In the genomic region with DNA sequence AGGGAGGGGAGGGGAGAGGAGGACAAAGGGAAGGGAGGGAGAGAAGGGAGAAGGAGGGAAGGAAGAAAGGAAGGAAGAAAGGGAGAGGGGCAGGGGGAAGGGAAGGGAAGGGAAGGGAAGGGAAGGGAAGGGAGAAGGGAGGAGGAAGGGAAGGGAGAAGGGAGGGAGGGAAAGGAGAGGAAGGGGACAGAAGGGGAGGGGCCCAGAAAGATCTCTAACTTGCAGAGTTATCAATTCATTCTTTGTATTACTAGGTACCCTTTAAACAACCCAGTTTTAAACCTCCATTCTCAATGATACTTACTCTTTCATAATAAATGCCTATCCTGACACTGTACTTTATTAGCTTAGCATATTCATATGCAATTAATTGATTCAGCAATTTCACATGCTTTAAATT, we compare ENCODE assay signal across 27 cellular contexts.
A peak's percentile ranks its signal among the peaks of the same experiment; 100 is the strongest.
DNase-seq lines count a peak whose midpoint lies in the region; ATAC-seq, FAIRE-seq and TF ChIP-seq lines count a peak whose summit lies in the region.
"Had no signal": no experiment of that assay in that cellular context is flagged by ENCODE, and none has a peak within 500 bp of the region (broad histone marks: within the 10 kb centered on the region; RNA-seq: fewer than 3 reads in every experiment).

No MANE protein-coding gene starts in this region.

- in situ Hi-C loops in GM23248 (cut with MboI): no loop called here

- no peak overlapping the region for H2AFZ ChIP-seq in GM23248
- H2AFZ ChIP-seq: PC-9 had no signal

- no peaks in the 10 kb centered on the region for H3K27me3 ChIP-seq in CD4-positive, alpha-beta memory T cell (ENCODE audit: insufficient read depth, low read length)
- H3K27me3 ChIP-seq in GM23248 (replicated peaks; ENCODE audit: insufficient read depth): no peaks in the 10 kb centered on the region
- H3K27me3 ChIP-seq in small intestine (ENCODE audit: control insufficient read depth in 2 of 2, insufficient read depth in 2 of 2, low read length in 2 of 2): no peaks in the 10 kb centered on the region
- H3K27me3 ChIP-seq: SJCRH30 had no signal

- H3K27ac Mint-ChIP-seq in CD4-positive, alpha-beta memory T cell: peak overlapping the region in 4 of 7 donors; percentile 2 to 90 (median 58)
- H3K27ac Mint-ChIP-seq in WTC11 (peak overlapping the region; percentile 82), neural crest cell (ENCODE audit: unreplicated experiment) (peak overlapping the region; percentile 62)

- CTCF ChIA-PET in CD4-positive, alpha-beta memory T cell (lab: Charles Lee; ENCODE audit: partially characterized antibody): no interaction called here
- CTCF ChIA-PET in WTC11 (lab: Charles Lee): interaction anchor here (1.2 to 1.7 kb wide), 2 partner anchors 9 to 235 kb away, joined by 4 read pairs; no protein-coding TSS in a partner anchor

- peaks cover 58 to 59% of the 10 kb centered on the region in 2 donors for H3K36me3 Mint-ChIP-seq in CD4-positive, alpha-beta memory T cell
- H3K36me3 Mint-ChIP-seq in WTC11: peaks cover 14% of the 10 kb centered on the region
- peaks cover 5% of the 10 kb centered on the region for H3K36me3 Mint-ChIP-seq in neural crest cell (ENCODE audit: low read depth)

- intact Hi-C loops in CD4-positive, alpha-beta memory T cell (cut with micrococcal nuclease): no loop called here

- peaks cover 0 to 3% (median 0%) of the 10 kb centered on the region in 8 donors for H3K9me3 Mint-ChIP-seq in CD4-positive, alpha-beta memory T cell
- H3K9me3 Mint-ChIP-seq in WTC11 (peaks cover 7% of the 10 kb centered on the region), neural crest cell (peaks cover 3% of the 10 kb centered on the region)

- POLR2A ChIA-PET in CD4-positive, alpha-beta memory T cell (lab: Charles Lee; ENCODE audit: partially characterized antibody): no interaction called here
- POLR2A ChIA-PET in WTC11 (lab: Charles Lee): no interaction called here

- H3K9ac ChIP-seq in GM23248: no peak overlapping the region

- H3K36me3 ChIP-seq in CD4-positive, alpha-beta memory T cell (ENCODE audit: insufficient read depth, low read length): peaks cover 4% of the 10 kb centered on the region
- H3K36me3 ChIP-seq in GM23248 (ENCODE audit: low read depth): no peaks in the 10 kb centered on the region
- H3K36me3 ChIP-seq in small intestine (ENCODE audit: control insufficient read depth in 2 of 2, insufficient read depth in 2 of 2, low read length in 2 of 2): no peaks in the 10 kb centered on the region

- no peaks in the 10 kb centered on the region for H4K20me1 ChIP-seq in GM23248 (ENCODE audit: insufficient read depth)

- H3K27ac ChIP-seq in CD4-positive, alpha-beta memory T cell (ENCODE audit: low read depth, low read length): no peak overlapping the region
- H3K27ac ChIP-seq in cingulate gyrus (ENCODE audit: low read depth, low read length): peak overlapping the region; percentile 56
- H3K27ac ChIP-seq in GM23248: no peak overlapping the region
- no peak overlapping the region for H3K27ac ChIP-seq in small intestine (ENCODE audit: low read depth in 1 of 2, low read length in 1 of 2)
- H3K27ac ChIP-seq: A549, PC-9, SJCRH30 had no signal

- H3K9me3 ChIP-seq in CD4-positive, alpha-beta memory T cell (ENCODE audit: control insufficient read depth in 1 of 2, low read length in 2 of 2): no peaks in the 10 kb centered on the region
- no peaks in the 10 kb centered on the region for H3K9me3 ChIP-seq in GM23248 (ENCODE audit: low read depth)
- H3K9me3 ChIP-seq in small intestine (ENCODE audit: control insufficient read depth, low read depth): no peaks in the 10 kb centered on the region
- H3K9me3 ChIP-seq: A549, SJCRH30 had no signal

- H3K4me1 ChIP-seq in CD4-positive, alpha-beta memory T cell (ENCODE audit: insufficient read depth, low read length): peaks cover 25% of the 10 kb centered on the region
- no peaks in the 10 kb centered on the region for H3K4me1 ChIP-seq in GM23248 (ENCODE audit: insufficient read depth)
- no peaks in the 10 kb centered on the region for H3K4me1 ChIP-seq in small intestine (ENCODE audit: control insufficient read depth in 2 of 2, insufficient read depth in 1 of 2, low read depth in 1 of 2, low read length in 1 of 2)
- H3K4me1 ChIP-seq: A549, SJCRH30 had no signal

- no peaks in the 10 kb centered on the region for H3K9me2 ChIP-seq in GM23248 (ENCODE audit: insufficient read depth)

- TF ChIP-seq CTCF in WTC11 (IDR thresholded peaks at IDR 0.05): no peak
- no peak for TF ChIP-seq CTCF in neural crest cell (conservative IDR thresholded peaks at IDR 0.05)

- no peak overlapping the region for H3K4me3 ChIP-seq in CD4-positive, alpha-beta memory T cell (ENCODE audit: low read length in 2 of 2)
- H3K4me3 ChIP-seq in GM23248 (no peak overlapping the region), small intestine (ENCODE audit: low read depth in 1 of 2, low read length in 2 of 2) (no peak overlapping the region)
- H3K4me3 ChIP-seq: A549, GM12878, PC-9, SJCRH30 had no signal

- no peaks in the 10 kb centered on the region for H3K27me3 Mint-ChIP-seq in CD4-positive, alpha-beta memory T cell
- H3K27me3 Mint-ChIP-seq in WTC11 (ENCODE audit: low read depth): no peaks in the 10 kb centered on the region
- no peaks in the 10 kb centered on the region for H3K27me3 Mint-ChIP-seq in neural crest cell (ENCODE audit: low read depth)
- H3K27me3 Mint-ChIP-seq: CD8-positive, alpha-beta memory T cell had no signal

- ATAC-seq in WTC11: no peak
- ATAC-seq: A549, GM12878, Right ventricle myocardium inferior, SK-N-SH treated with all-trans-retinoic acid at 6 μM for 48 hours had no signal

- H3K4me3 Mint-ChIP-seq in CD4-positive, alpha-beta memory T cell: no peak overlapping the region
- H3K4me3 Mint-ChIP-seq in WTC11 (no peak overlapping the region), neural crest cell (no peak overlapping the region)
- H3K4me3 Mint-ChIP-seq: CD8-positive, alpha-beta memory T cell had no signal

- no peak overlapping the region for H3K4me2 ChIP-seq in GM23248 (ENCODE audit: unreplicated experiment)
- H3K4me2 ChIP-seq: A549, PC-9 had no signal

- DNase-seq in CD4-positive, alpha-beta memory T cell: no peak
- DNase-seq in WTC11 (ENCODE audit: low spot score): no peak
- no peak for DNase-seq in neural crest cell (ENCODE audit: low read depth, low spot score)
- DNase-seq in GM23248: no peak
- DNase-seq in small intestine: no peak
- no peak for DNase-seq in NCI-H510A (lab: John Stamatoyannopoulos, UW)
- DNase-seq: AML-193; C1 segment of cervical spinal cord; CD8-positive, alpha-beta memory T cell; DMS 273 treated with DMSO at 0.1 percent for 48 hours; DMS79; EL; GDM1; KG1; MM.1S; NCI-H2029; NCI-H446 treated with DMSO at 0.1 percent for 48 hours; NCI-H526 treated with DMSO at 0.1 percent for 48 hours; PC-9; SJCRH30 had no signal

- H3K79me2 ChIP-seq in GM23248 (ENCODE audit: insufficient read depth): no peaks in the 10 kb centered on the region

- no peak for FAIRE-seq in small intestine (lab: Jason Lieb, UNC)
- FAIRE-seq: A549, GM12878, H54, HTR-8/SVneo had no signal

- peaks cover 35 to 62% (median 40%) of the 10 kb centered on the region in 4 donors for H3K4me1 Mint-ChIP-seq in CD4-positive, alpha-beta memory T cell
- H3K4me1 Mint-ChIP-seq in WTC11 (peaks cover 31% of the 10 kb centered on the region), neural crest cell (peaks cover 8% of the 10 kb centered on the region)

- H3F3A ChIP-seq in GM23248 (ENCODE audit: insufficient read depth): no peaks in the 10 kb centered on the region

TF ChIP-seq in WTC11, 78 proteins besides CTCF, POLR2A, EP300 and RAD21 (continues in another document):
- TF ChIP-seq, protein P1, sequence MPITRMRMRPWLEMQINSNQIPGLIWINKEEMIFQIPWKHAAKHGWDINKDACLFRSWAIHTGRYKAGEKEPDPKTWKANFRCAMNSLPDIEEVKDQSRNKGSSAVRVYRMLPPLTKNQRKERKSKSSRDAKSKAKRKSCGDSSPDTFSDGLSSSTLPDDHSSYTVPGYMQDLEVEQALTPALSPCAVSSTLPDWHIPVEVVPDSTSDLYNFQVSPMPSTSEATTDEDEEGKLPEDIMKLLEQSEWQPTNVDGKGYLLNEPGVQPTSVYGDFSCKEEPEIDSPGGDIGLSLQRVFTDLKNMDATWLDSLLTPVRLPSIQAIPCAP (CRISPR knock-in tag; IDR thresholded peaks at IDR 0.05): no peak
- TF ChIP-seq, protein P2, sequence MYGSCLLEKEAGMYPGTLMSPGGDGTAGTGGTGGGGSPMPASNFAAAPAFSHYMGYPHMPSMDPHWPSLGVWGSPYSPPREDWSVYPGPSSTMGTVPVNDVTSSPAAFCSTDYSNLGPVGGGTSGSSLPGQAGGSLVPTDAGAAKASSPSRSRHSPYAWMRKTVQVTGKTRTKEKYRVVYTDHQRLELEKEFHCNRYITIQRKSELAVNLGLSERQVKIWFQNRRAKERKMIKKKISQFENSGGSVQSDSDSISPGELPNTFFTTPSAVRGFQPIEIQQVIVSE (CRISPR knock-in tag; IDR thresholded peaks at IDR 0.05; ENCODE audit: borderline replicate concordance): no peak
- TF ChIP-seq ELF4 (CRISPR knock-in tag; IDR thresholded peaks at IDR 0.05; ENCODE audit: low read depth): no peak
- TF ChIP-seq NR2C2 (CRISPR knock-in tag; IDR thresholded peaks at IDR 0.05): no peak
- TF ChIP-seq, protein P3, sequence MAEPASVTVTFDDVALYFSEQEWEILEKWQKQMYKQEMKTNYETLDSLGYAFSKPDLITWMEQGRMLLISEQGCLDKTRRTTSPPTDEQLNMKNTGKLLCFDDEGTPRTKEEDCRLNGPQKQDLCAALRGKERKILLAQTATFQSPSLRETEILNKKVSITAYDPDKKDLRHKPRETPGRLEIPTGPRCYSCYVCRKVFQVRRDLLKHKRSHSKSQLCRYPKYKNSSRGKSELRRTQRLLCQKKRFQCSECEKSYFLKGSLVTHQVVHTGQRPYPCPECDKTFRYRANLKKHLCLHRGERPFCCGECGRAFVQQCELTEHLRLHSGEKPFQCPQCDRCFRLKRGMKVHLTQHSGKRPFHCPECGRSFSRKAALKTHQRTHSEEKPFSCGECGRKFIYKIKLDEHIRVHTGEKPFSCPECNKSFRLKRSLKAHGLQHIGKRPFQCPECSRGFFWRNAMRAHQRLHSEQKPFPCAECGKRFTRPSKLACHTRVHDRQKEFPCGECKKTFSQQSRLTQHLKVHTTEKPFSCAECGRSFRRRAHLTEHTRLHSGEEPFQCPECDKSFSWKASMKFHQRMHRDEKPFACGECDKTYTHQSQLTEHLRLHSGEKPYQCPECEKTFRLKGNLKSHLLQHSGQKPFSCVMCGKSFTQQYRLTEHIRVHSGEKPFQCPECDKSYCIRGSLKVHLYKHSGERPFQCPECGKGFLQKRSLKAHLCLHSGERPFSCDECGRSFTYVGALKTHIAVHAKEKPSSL (CRISPR knock-in tag; conservative IDR thresholded peaks at IDR 0.05): no peak
- TF ChIP-seq, protein P4, sequence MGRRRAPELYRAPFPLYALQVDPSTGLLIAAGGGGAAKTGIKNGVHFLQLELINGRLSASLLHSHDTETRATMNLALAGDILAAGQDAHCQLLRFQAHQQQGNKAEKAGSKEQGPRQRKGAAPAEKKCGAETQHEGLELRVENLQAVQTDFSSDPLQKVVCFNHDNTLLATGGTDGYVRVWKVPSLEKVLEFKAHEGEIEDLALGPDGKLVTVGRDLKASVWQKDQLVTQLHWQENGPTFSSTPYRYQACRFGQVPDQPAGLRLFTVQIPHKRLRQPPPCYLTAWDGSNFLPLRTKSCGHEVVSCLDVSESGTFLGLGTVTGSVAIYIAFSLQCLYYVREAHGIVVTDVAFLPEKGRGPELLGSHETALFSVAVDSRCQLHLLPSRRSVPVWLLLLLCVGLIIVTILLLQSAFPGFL (CRISPR knock-in tag; IDR thresholded peaks at IDR 0.05; ENCODE audit: borderline replicate concordance): no peak
